1 cellular context compared by ENCODE assay signal in genomic region chr12:42144424-42145196, GRCh38.
TF ChIP-seq lines count a peak whose summit lies in the region.

A gene with protein sequence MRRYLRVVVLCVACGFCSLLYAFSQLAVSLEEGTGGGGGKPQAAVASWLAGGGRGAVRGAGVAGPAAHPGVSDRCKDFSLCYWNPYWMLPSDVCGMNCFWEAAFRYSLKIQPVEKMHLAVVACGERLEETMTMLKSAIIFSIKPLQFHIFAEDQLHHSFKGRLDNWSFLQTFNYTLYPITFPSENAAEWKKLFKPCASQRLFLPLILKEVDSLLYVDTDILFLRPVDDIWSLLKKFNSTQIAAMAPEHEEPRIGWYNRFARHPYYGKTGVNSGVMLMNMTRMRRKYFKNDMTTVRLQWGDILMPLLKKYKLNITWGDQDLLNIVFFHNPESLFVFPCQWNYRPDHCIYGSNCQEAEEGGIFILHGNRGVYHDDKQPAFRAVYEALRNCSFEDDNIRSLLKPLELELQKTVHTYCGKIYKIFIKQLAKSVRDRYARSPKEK (minus strand): TSS chr12:42144874. CDS start chr12:42144646, 228 bp downstream.

TF ChIP-seq in GM12878, 131 proteins besides CTCF, POLR2A, EP300 and RAD21 (continued from another document):
- TF ChIP-seq ETV6 (conservative IDR thresholded peaks at IDR 0.05 in 1 of 2, IDR thresholded peaks at IDR 0.05 in 1 of 2; ENCODE audit: borderline replicate concordance in 1 of 2, low read depth in 1 of 2) (0 out of 4 replicates have a peak, but pooled peaks of 1 of the 2 experiments have one; percentile 28), SMAD5 (IDR thresholded peaks at IDR 0.05; ENCODE audit: low read depth) (peak; percentile 63; the same call in 1 of the 2 replicates), LARP7 (IDR thresholded peaks at IDR 0.05) (peak; percentile 97; the same call in 1 of the 2 replicates), POLR2AphosphoS5 (IDR thresholded peaks at IDR 0.05; ENCODE audit: low read length) (peak; percentile 69; the same call in 1 of the 2 replicates), IKZF2 (IDR thresholded peaks at IDR 0.05) (peak in 1 of 2 experiments; percentile 35; a peak in 2 of 4 replicates), REST (IDR thresholded peaks at IDR 0.05; ENCODE audit: low read depth, low read length) (no peak), TCF12 (IDR thresholded peaks at IDR 0.05; ENCODE audit: low read depth, low read length) (0 out of 2 replicates have a peak, but pooled peaks have one; percentile 30)
- TF ChIP-seq, protein P1, sequence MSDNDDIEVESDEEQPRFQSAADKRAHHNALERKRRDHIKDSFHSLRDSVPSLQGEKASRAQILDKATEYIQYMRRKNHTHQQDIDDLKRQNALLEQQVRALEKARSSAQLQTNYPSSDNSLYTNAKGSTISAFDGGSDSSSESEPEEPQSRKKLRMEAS (IDR thresholded peaks at IDR 0.05; ENCODE audit: low read depth, low read length): peak; percentile 65; the same call in 1 of the 2 replicates
